Comparison of ENCODE assay signal across 15 cellular contexts in genomic region chr9:37419204-37419603, GRCh38. TPM values are rescaled to one million over a fixed set of nuclear protein-coding genes. Genes with fewer than 3 reads are reported as not detected.
DNase-seq lines count a peak whose midpoint lies in the region; ATAC-seq, FAIRE-seq and TF ChIP-seq lines count a peak whose summit lies in the region.
"Had no signal": no experiment of that assay in that cellular context is flagged by ENCODE, and none has a peak within 500 bp of the region (broad histone marks: within the 10 kb centered on the region; RNA-seq: fewer than 3 reads in every experiment).

No MANE protein-coding gene starts in this region.

- ATAC-seq in HepG2 (no peak), HG03135 (IDR thresholded peaks at IDR 0.05; ENCODE audit: unreplicated experiment) (no peak)
- ATAC-seq: K562 had no signal

- no peaks in the 10 kb centered on the region for H3K27me3 Mint-ChIP-seq in MCF 10A (ENCODE audit: insufficient read depth, unreplicated experiment)
- H3K27me3 Mint-ChIP-seq in neural crest cell (ENCODE audit: low read depth): no peaks in the 10 kb centered on the region
- H3K27me3 Mint-ChIP-seq: B cell had no signal

- CTCF ChIA-PET in MCF 10A (lab: Yijun Ruan, JAX): interaction anchor here (0.6 to 1.4 kb wide), 2 partner anchors 45 to 546 kb away, joined by 3 to 4 read pairs; no protein-coding TSS in a partner anchor
- CTCF ChIA-PET in HepG2 (lab: Yijun Ruan, JAX; ENCODE audit: low intra/inter-chr PET ratio, low total read pairs): no interaction called here

- intact Hi-C loops in MCF 10A (cut with micrococcal nuclease) (loop anchor here (10.0 kb wide), 1 partner anchor 424 kb away; no protein-coding TSS in a partner anchor), breast epithelium (cut with DNase I; ENCODE audit: low total_unique reads) (no loop called here), HepG2 (cut with micrococcal nuclease; ENCODE audit: unreplicated experiment) (loop anchor here (5.0 kb wide), 1 partner anchor 552 kb away; no protein-coding TSS in a partner anchor), prostate gland (cut with DNase I) (loop anchor here (5.0 to 10.0 kb wide), 2 partner anchors 46 to 63 kb away; partner anchors contain the start of gene ZBTB5)

- no peaks in the 10 kb centered on the region for H3K36me3 ChIP-seq in breast epithelium
- no peaks in the 10 kb centered on the region for H3K36me3 ChIP-seq in HepG2 (replicated peaks in 1 of 2; ENCODE audit: control insufficient read depth in 1 of 2, insufficient read depth in 2 of 2, low read length in 2 of 2)
- H3K36me3 ChIP-seq in prostate gland: no peaks in the 10 kb centered on the region

- POLR2A ChIA-PET in MCF 10A (lab: Yijun Ruan, JAX): interaction anchor here (0.6 to 3.0 kb wide), 4 partner anchors 11 to 104 kb away, joined by 3 to 14 read pairs (median 6); partner anchors contain the start of gene ZBTB5
- POLR2A ChIA-PET in HepG2 (lab: Yijun Ruan, JAX): interaction anchor here (2.6 to 3.0 kb wide), 2 partner anchors 12 to 47 kb away, joined by 16 to 20 read pairs; partner anchors contain the start of gene ZBTB5

- H3K79me2 ChIP-seq in HepG2 (ENCODE audit: insufficient read depth, low read length): peaks cover 16% of the 10 kb centered on the region

- H3K4me3 Mint-ChIP-seq in MCF 10A (ENCODE audit: unreplicated experiment) (no peak overlapping the region), neural crest cell (peak overlapping the region; percentile 57)
- H3K4me3 Mint-ChIP-seq: B cell, HFFc6 had no signal

- no peak for FAIRE-seq in HepG2 (lab: Jason Lieb, UNC)
- FAIRE-seq: K562 had no signal

- TF ChIP-seq CTCF in MCF 10A (IDR thresholded peaks at IDR 0.05; ENCODE audit: unreplicated experiment): no peak
- no peak for TF ChIP-seq CTCF in breast epithelium (IDR thresholded peaks at IDR 0.05)
- TF ChIP-seq CTCF in HepG2 (CRISPR knock-in tag; IDR thresholded peaks at IDR 0.05): no peak
- no peak for TF ChIP-seq CTCF in neural crest cell (conservative IDR thresholded peaks at IDR 0.05)
- no peak for TF ChIP-seq CTCF in prostate gland (IDR thresholded peaks at IDR 0.05)

- H3K9me3 Mint-ChIP-seq in MCF 10A (ENCODE audit: unreplicated experiment) (no peaks in the 10 kb centered on the region), neural crest cell (no peaks in the 10 kb centered on the region)
- H3K9me3 Mint-ChIP-seq: CD8-positive, alpha-beta memory T cell; HFFc6 had no signal

- in situ Hi-C loops in HepG2 (cut with HindIII; ENCODE audit: extremely low pct_ligation_motif_present, low pct_unique_long_range_greater_than_20kb): no loop called here

- H3K27ac ChIP-seq in breast epithelium (no peak overlapping the region), HepG2 (ENCODE audit: extremely low read length, insufficient read depth, low read length) (no peak overlapping the region), prostate gland (no peak overlapping the region)
- H3K27ac ChIP-seq: HL-60 had no signal

- H3K27ac Mint-ChIP-seq in MCF 10A (ENCODE audit: low read depth, unreplicated experiment) (peak overlapping the region; percentile 86), neural crest cell (ENCODE audit: unreplicated experiment) (no peak overlapping the region)
- H3K27ac Mint-ChIP-seq: B cell, HFFc6 had no signal

- H3K4me2 ChIP-seq in HepG2 (ENCODE audit: low read depth, low read length): peak overlapping the region; percentile 82; the same call in 1 of the 2 replicates

- H3K4me3 ChIP-seq in breast epithelium (no peak overlapping the region), HepG2 (replicated peaks in 1 of 3; ENCODE audit: insufficient read depth in 1 of 3, low read depth in 2 of 3, low read length in 3 of 3) (no peak overlapping the region), prostate gland (no peak overlapping the region)
- H3K4me3 ChIP-seq: K562 had no signal

- no TSS peak for BruUV-seq in MCF 10A (replicated peaks; lab: Mats Ljungman, UMichigan)
- no TSS peak for BruUV-seq in HepG2 (replicated peaks; lab: Mats Ljungman, UMichigan)

- H3K27me3 ChIP-seq in breast epithelium (no peaks in the 10 kb centered on the region), HepG2 (ENCODE audit: control insufficient read depth in 1 of 2, insufficient read depth in 2 of 2, low read length in 2 of 2) (no peaks in the 10 kb centered on the region), prostate gland (replicated peaks; ENCODE audit: insufficient read depth) (no peaks in the 10 kb centered on the region)

- no peak for TF ChIP-seq POLR2A in breast epithelium (IDR thresholded peaks at IDR 0.05)
- TF ChIP-seq POLR2A in HepG2 (IDR thresholded peaks at IDR 0.05; ENCODE audit: insufficient read depth in 1 of 2, low read depth in 2 of 2, low read length in 2 of 2): no peak
- no peak for TF ChIP-seq POLR2A in prostate gland (IDR thresholded peaks at IDR 0.05)

- no peak overlapping the region for H2AFZ ChIP-seq in HepG2 (ENCODE audit: low read length)

- H4K20me1 ChIP-seq in HepG2 (ENCODE audit: insufficient read depth, low read length): no peaks in the 10 kb centered on the region

- peaks cover 37% of the 10 kb centered on the region for H3K4me1 Mint-ChIP-seq in MCF 10A (ENCODE audit: insufficient read depth, unreplicated experiment)
- H3K4me1 Mint-ChIP-seq in neural crest cell: peaks cover 23% of the 10 kb centered on the region

- H3K9me3 ChIP-seq in breast epithelium: no peaks in the 10 kb centered on the region
- H3K9me3 ChIP-seq in HepG2 (ENCODE audit: low read length): no peaks in the 10 kb centered on the region
- H3K9me3 ChIP-seq in prostate gland: no peaks in the 10 kb centered on the region
- H3K9me3 ChIP-seq: Caco-2 had no signal

- no peak for TF ChIP-seq EP300 in HepG2 (IDR thresholded peaks at IDR 0.05; ENCODE audit: low read depth in 2 of 2, low read length in 2 of 2)
- TF ChIP-seq EP300 in HepG2 (CRISPR knock-in tag; IDR thresholded peaks at IDR 0.05; ENCODE audit: borderline replicate concordance): no peak

- H3K36me3 Mint-ChIP-seq in MCF 10A (ENCODE audit: insufficient read depth, unreplicated experiment): no peaks in the 10 kb centered on the region
- H3K36me3 Mint-ChIP-seq in neural crest cell (ENCODE audit: low read depth): no peaks in the 10 kb centered on the region

- no peak overlapping the region for H3K9ac ChIP-seq in HepG2 (ENCODE audit: insufficient read depth, low read depth, low read length)

- 38% methylated on average over 5 of the region's 5 CpGs for WGBS in HepG2 (ENCODE audit: low lambda C conversion rate)
- 94% methylated on average over 5 of the region's 5 CpGs for WGBS in prostate gland

- no peak for TF ChIP-seq RAD21 in HepG2 (CRISPR knock-in tag; IDR thresholded peaks at IDR 0.05)

- no peak for DNase-seq in MCF 10A (ENCODE audit: unreplicated experiment)
- no peak for DNase-seq in breast epithelium (ENCODE audit: low spot score in 2 of 2)
- DNase-seq in HepG2 (ENCODE audit: low spot score): no peak
- no peak for DNase-seq in neural crest cell (ENCODE audit: low read depth, low spot score)
- DNase-seq in prostate gland (ENCODE audit: low spot score): no peak
- DNase-seq in stimulated activated CD4-positive, alpha-beta T cell treated with anti-CD3 and anti-CD28 coated beads, Interleukin-12 subunit alpha, Interleukin-12 subunit beta, amount 100 ng/mL, for 4 hours: no peak
- DNase-seq: Caco-2; CD8-positive, alpha-beta memory T cell; DMS53; HCEC 1CT; HFFc6 had no signal

- H3K4me1 ChIP-seq in breast epithelium (peaks cover 2 to 14% of the 10 kb centered on the region in 2 donors), HepG2 (ENCODE audit: insufficient read depth, low read length) (peaks cover 74% of the 10 kb centered on the region), prostate gland (replicated peaks) (peaks cover 4% of the 10 kb centered on the region)

RNA-seq across cellular contexts. Expression of gene GRHPR, which starts 3.3 kb away (rescaled TPM):
- 114 and 121 TPM in 2 replicates for total RNA-seq in MCF 10A (2022)
- 100 to 1,000 TPM; 117 to 144 (median 140) TPM for total RNA-seq in breast epithelium
- 115 and 127 TPM in 2 replicates for total RNA-seq in HepG2 (2016; rRNA removed; fragmentation: Illumina TruSeq; extraction: Trizol)
- total RNA-seq in HepG2 (2016; cell fraction: cytosol; rRNA removed; fragmentation: Illumina TruSeq; extraction: Trizol; ENCODE audit: low read depth): 58.9 and 75.1 TPM in 2 replicates
- total RNA-seq in HepG2 (2016; cell fraction: insoluble cytoplasmic fraction; rRNA removed; fragmentation: Illumina TruSeq; extraction: Trizol): 119 and 128 TPM in 2 replicates
- 66.5 and 84.7 TPM in 2 replicates for total RNA-seq in HepG2 (2016; cell fraction: membrane; rRNA removed; fragmentation: Illumina TruSeq; extraction: Trizol)
- 73.9 and 76.5 TPM in 2 replicates for total RNA-seq in HepG2 (2016; cell fraction: nucleus; rRNA removed; fragmentation: Illumina TruSeq; extraction: Trizol)
- polyA plus RNA-seq in HepG2 (2011; rRNA removed): 113 and 127 TPM in 2 replicates
- polyA plus RNA-seq in HepG2 (2011; cell fraction: cytosol; rRNA removed): 126 and 161 TPM in 2 replicates
- 121 and 122 TPM in 2 replicates for polyA plus RNA-seq in HepG2 (2011; cell fraction: nucleus; rRNA removed)
- polyA plus RNA-seq in HepG2 (2012): 66.2 and 76.0 TPM in 2 replicates
- 48.7 and 72.2 TPM in 2 replicates for polyA plus RNA-seq in HepG2 (2016; cell fraction: cytosol; fragmentation: Illumina TruSeq; extraction: Trizol; ENCODE audit: low read depth)
- polyA plus RNA-seq in HepG2 (2016; cell fraction: insoluble cytoplasmic fraction; fragmentation: Illumina TruSeq; extraction: Trizol; ENCODE audit: low read depth): 135 and 143 TPM in 2 replicates
- 58.4 and 72.9 TPM in 2 replicates for polyA plus RNA-seq in HepG2 (2016; cell fraction: membrane; fragmentation: Illumina TruSeq; extraction: Trizol; ENCODE audit: low read depth)
- polyA plus RNA-seq in HepG2 (2016; cell fraction: nucleus; fragmentation: Illumina TruSeq; extraction: Trizol; ENCODE audit: insufficient read depth, low read depth): 111 and 117 TPM in 2 replicates
- polyA minus RNA-seq in HepG2 (2011; rRNA and poly(A)+ RNA removed; ENCODE audit: low replicate concordance): 126 and 157 TPM in 2 replicates
- 42.8 and 47.7 TPM in 2 replicates for polyA minus RNA-seq in HepG2 (2011; cell fraction: cytosol; rRNA and poly(A)+ RNA removed)
- polyA minus RNA-seq in HepG2 (2011; cell fraction: nucleus; rRNA and poly(A)+ RNA removed): 54.1 and 61.8 TPM in 2 replicates
- total RNA-seq in neural crest cell: 120 and 121 TPM in 2 replicates
- 100 to 1,000 TPM; 191 to 275 TPM for total RNA-seq in prostate gland

RNA-seq across cellular contexts. Expression of gene ZBTB5, which starts 46.0 kb away (rescaled TPM):
- total RNA-seq in MCF 10A (2022) (8.9 and 9.0 TPM in 2 replicates), breast epithelium (10 to 100 TPM; 10.6 to 21.5 (median 14.7) TPM), HepG2 (2016; rRNA removed; fragmentation: Illumina TruSeq; extraction: Trizol) (12.5 and 15.2 TPM in 2 replicates), neural crest cell (21.6 and 22.9 TPM in 2 replicates), prostate gland (10 to 100 TPM; 17.8 to 26.6 TPM)
- 0.81 and 0.88 TPM in 2 replicates for total RNA-seq in HepG2 (2016; cell fraction: cytosol; rRNA removed; fragmentation: Illumina TruSeq; extraction: Trizol; ENCODE audit: low read depth)
- 12.4 and 14.4 TPM in 2 replicates for total RNA-seq in HepG2 (2016; cell fraction: insoluble cytoplasmic fraction; rRNA removed; fragmentation: Illumina TruSeq; extraction: Trizol)
- total RNA-seq in HepG2 (2016; cell fraction: membrane; rRNA removed; fragmentation: Illumina TruSeq; extraction: Trizol): 5.8 and 6.1 TPM in 2 replicates
- 11.2 and 13.3 TPM in 2 replicates for total RNA-seq in HepG2 (2016; cell fraction: nucleus; rRNA removed; fragmentation: Illumina TruSeq; extraction: Trizol)
- polyA plus RNA-seq in HepG2 (2011; rRNA removed): 19.7 and 20.5 TPM in 2 replicates
- polyA plus RNA-seq in HepG2 (2011; cell fraction: cytosol; rRNA removed): 14.8 and 16.3 TPM in 2 replicates
- polyA plus RNA-seq in HepG2 (2011; cell fraction: nucleus; rRNA removed): 25.4 and 27.5 TPM in 2 replicates
- polyA plus RNA-seq in HepG2 (2012): 10.3 and 11.9 TPM in 2 replicates
- polyA plus RNA-seq in HepG2 (2016; cell fraction: cytosol; fragmentation: Illumina TruSeq; extraction: Trizol; ENCODE audit: low read depth): 0.35 and 0.64 TPM in 2 replicates
- polyA plus RNA-seq in HepG2 (2016; cell fraction: insoluble cytoplasmic fraction; fragmentation: Illumina TruSeq; extraction: Trizol; ENCODE audit: low read depth): 11.5 and 11.7 TPM in 2 replicates
- polyA plus RNA-seq in HepG2 (2016; cell fraction: membrane; fragmentation: Illumina TruSeq; extraction: Trizol; ENCODE audit: low read depth): 3.5 and 4.3 TPM in 2 replicates
- polyA plus RNA-seq in HepG2 (2016; cell fraction: nucleus; fragmentation: Illumina TruSeq; extraction: Trizol; ENCODE audit: insufficient read depth, low read depth): 16.5 and 19.6 TPM in 2 replicates
- 29.3 and 36.6 TPM in 2 replicates for polyA minus RNA-seq in HepG2 (2011; rRNA and poly(A)+ RNA removed; ENCODE audit: low replicate concordance)
- polyA minus RNA-seq in HepG2 (2011; cell fraction: cytosol; rRNA and poly(A)+ RNA removed): 11.4 and 13.4 TPM in 2 replicates
- 23.9 and 25.2 TPM in 2 replicates for polyA minus RNA-seq in HepG2 (2011; cell fraction: nucleus; rRNA and poly(A)+ RNA removed)
